Comparison of ENCODE assay signal across 16 cellular contexts in the genomic region with DNA sequence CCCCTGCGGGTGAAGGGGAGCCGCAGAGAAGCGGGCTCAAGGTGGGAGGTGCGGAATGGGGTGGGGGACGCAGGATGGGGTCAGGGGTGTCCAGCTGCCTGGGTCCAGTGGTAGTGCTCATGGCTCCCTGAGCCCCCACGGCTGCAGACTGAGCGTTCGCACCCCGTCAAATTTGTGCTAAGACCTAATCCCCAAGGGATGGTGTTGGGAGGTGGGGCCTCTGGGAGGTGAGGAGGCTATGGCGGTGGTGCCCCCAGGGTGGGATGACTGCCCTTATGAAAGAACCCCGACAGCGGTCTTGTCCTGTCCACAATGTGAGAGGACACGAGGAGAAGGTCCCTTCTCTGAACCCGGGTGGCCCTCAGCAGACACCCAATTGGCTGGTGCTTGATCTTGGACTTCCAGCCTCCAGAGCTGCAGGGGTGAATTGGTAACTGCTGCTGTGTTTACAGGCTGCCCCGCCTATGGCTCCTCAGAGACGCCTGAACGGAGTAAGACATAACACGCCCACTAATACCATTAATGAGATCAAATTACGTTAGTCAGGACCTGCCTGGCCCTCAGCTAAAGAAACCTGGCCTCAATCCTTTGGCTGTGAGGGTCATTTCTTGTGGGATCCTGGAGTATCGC. TPM values are rescaled to one million over a fixed set of nuclear protein-coding genes. Genes with fewer than 3 reads are reported as not detected.
DNase-seq lines count a peak whose midpoint lies in the region; ATAC-seq and TF ChIP-seq lines count a peak whose summit lies in the region.
"Had no signal": no experiment of that assay in that cellular context is flagged by ENCODE, and none has a peak within 500 bp of the region (broad histone marks: within the 10 kb centered on the region; RNA-seq: fewer than 3 reads in every experiment).

No MANE protein-coding gene starts in this region.

- ATAC-seq in esophagus mucosa (peak; percentile 46), HG02885 (IDR thresholded peaks at IDR 0.05; ENCODE audit: poor library complexity, unreplicated experiment) (no peak), HG03457 (IDR thresholded peaks at IDR 0.05; ENCODE audit: unreplicated experiment) (no peak)

- no peak overlapping the region for H3K23ac ChIP-seq in H9 (ENCODE audit: insufficient read length, low read depth, low read length)

- H2BK120ac ChIP-seq in H9 (ENCODE audit: low read depth, low read length, poor library complexity, severe bottlenecking), result no peak overlapping the region

- H3K4me1 Mint-ChIP-seq in H9 (peaks cover 42 to 50% of the 10 kb centered on the region in 2 experiments), osteocyte (ENCODE audit: unreplicated experiment) (peaks cover 45% of the 10 kb centered on the region)
- H3K4me1 Mint-ChIP-seq: activated naive CD4-positive, alpha-beta T cell treated with anti-CD3 and anti-CD28 coated beads, Interleukin-2, amount 50 U/mL, for 24 hours; CD14-positive monocyte had no signal

- H3K27me3 Mint-ChIP-seq in H9 (ENCODE audit: low read depth) (no peaks in the 10 kb centered on the region; the same call in 1 of the 2 replicates), osteocyte (ENCODE audit: unreplicated experiment) (no peaks in the 10 kb centered on the region)

- H3K36me3 Mint-ChIP-seq in H9 (ENCODE audit: insufficient read depth in 1 of 3, low read depth in 3 of 3) (no peaks in the 10 kb centered on the region; a peak in 3 of 7 replicates), osteocyte (ENCODE audit: unreplicated experiment) (peaks cover 10% of the 10 kb centered on the region)
- H3K36me3 Mint-ChIP-seq: activated naive CD4-positive, alpha-beta T cell treated with anti-CD3 and anti-CD28 coated beads, Interleukin-2, amount 50 U/mL, for 24 hours; CD14-positive monocyte had no signal

- H3K23me2 ChIP-seq in H9 (ENCODE audit: insufficient read length, low read depth, low read length, poor library complexity, severe bottlenecking), result no peaks in the 10 kb centered on the region

- no peak overlapping the region for H3K9ac ChIP-seq in H9 (ENCODE audit: extremely low read depth, insufficient read length, low read length)

- no peaks in the 10 kb centered on the region for H3K9me3 Mint-ChIP-seq in H9
- H3K9me3 Mint-ChIP-seq in osteocyte (ENCODE audit: unreplicated experiment), result no peaks in the 10 kb centered on the region
- H3K9me3 Mint-ChIP-seq: activated naive CD4-positive, alpha-beta T cell treated with anti-CD3 and anti-CD28 coated beads, Interleukin-2, amount 50 U/mL, for 24 hours had no signal

- DNase-seq in H9 (peak; percentile 70), NCI-H510A (lab: John Stamatoyannopoulos, UW) (peak; percentile 25), osteocyte (ENCODE audit: extremely low spot score, unreplicated experiment) (no peak), NCI-H128 (lab: John Stamatoyannopoulos, UW; ENCODE audit: unreplicated experiment) (no peak), substantia nigra (lab: John Stamatoyannopoulos, UW) (no peak)
- DNase-seq: erythroblast; GOT3; NCI-H1092; SHP77; stimulated activated CD4-positive, alpha-beta T cell treated with anti-CD3 and anti-CD28 coated beads, Interleukin-2, amount 100 ng/mL, for 24 hours; stimulated activated naive CD4-positive, alpha-beta T cell had no signal

- H3K4ac ChIP-seq in H9 (ENCODE audit: low read depth, low read length), result no peak overlapping the region

- H3K4me2 ChIP-seq in H9 (ENCODE audit: insufficient read depth, insufficient read length, low read length), result no peak overlapping the region

- WGBS in H9 (ENCODE audit: extremely low coverage, insufficient read length, low lambda C conversion rate), result no CpG with 5 or more reads among the region's 20 CpGs

- peaks cover 3% of the 10 kb centered on the region; the same call in 1 of the 2 replicates for H3K79me2 ChIP-seq in H9 (ENCODE audit: insufficient read depth, low read length)

- H3K27ac Mint-ChIP-seq in H9 (peak overlapping the region in 2 of 3 experiments; percentile 62 to 67; a peak in 3 of 7 replicates), osteocyte (ENCODE audit: unreplicated experiment) (peak overlapping the region; percentile 71)
- H3K27ac Mint-ChIP-seq: activated naive CD4-positive, alpha-beta T cell treated with anti-CD3 and anti-CD28 coated beads, Interleukin-2, amount 50 U/mL, for 24 hours had no signal

- no peak overlapping the region for H2BK12ac ChIP-seq in H9 (ENCODE audit: insufficient read length, low read depth, low read length)

- no peak overlapping the region for H3K18ac ChIP-seq in H9 (ENCODE audit: insufficient read length, low read depth, low read length)

- no peak overlapping the region for H4K91ac ChIP-seq in H9 (ENCODE audit: insufficient read length, low read depth, low read length)

- H2BK5ac ChIP-seq in H9 (ENCODE audit: insufficient read length, low read length), result no peak overlapping the region

- no peak for TF ChIP-seq CTCF in H9 (conservative IDR thresholded peaks at IDR 0.05)
- TF ChIP-seq CTCF in osteocyte (IDR thresholded peaks at IDR 0.05), result no peak

- no peaks in the 10 kb centered on the region for H3K79me1 ChIP-seq in H9 (ENCODE audit: insufficient read depth, low read depth, low read length, poor library complexity, severe bottlenecking)

- H2AK5ac ChIP-seq in H9 (ENCODE audit: insufficient read length, low read length), result no peak overlapping the region

- no peak overlapping the region for H3K27ac ChIP-seq in H9 (ENCODE audit: insufficient read length, low read depth, low read length)
- no peak overlapping the region for H3K27ac ChIP-seq in substantia nigra (ENCODE audit: low read depth, low read length, poor library complexity, severe bottlenecking)

- peaks cover 2% of the 10 kb centered on the region; the same call in 1 of the 2 replicates for H3K4me1 ChIP-seq in H9 (ENCODE audit: insufficient read depth, low read length)

- no peak overlapping the region for H3K14ac ChIP-seq in H9 (ENCODE audit: insufficient read depth, low read length)

- no peak overlapping the region for H2BK15ac ChIP-seq in H9 (ENCODE audit: low read depth, low read length)

- H2AFZ ChIP-seq in H9 (ENCODE audit: low read length), result no peak overlapping the region

- H4K5ac ChIP-seq in H9 (ENCODE audit: insufficient read length, low read depth, low read length), result no peak overlapping the region

- no peak overlapping the region for H3K56ac ChIP-seq in H9 (ENCODE audit: insufficient read length, low read depth, low read length)

- H3K27me3 ChIP-seq in H9 (ENCODE audit: insufficient read depth, low read length), result no peaks in the 10 kb centered on the region

- no peak overlapping the region for H4K8ac ChIP-seq in H9 (replicated peaks; ENCODE audit: insufficient read length, low read depth, low read length)

- peaks cover 7% of the 10 kb centered on the region for H4K20me1 ChIP-seq in H9 (ENCODE audit: control insufficient read depth, insufficient read depth, insufficient read length)

- H3K4me3 Mint-ChIP-seq in H9 (no peak overlapping the region; a peak in 1 of 5 replicates), osteocyte (ENCODE audit: unreplicated experiment) (no peak overlapping the region)
- H3K4me3 Mint-ChIP-seq: activated naive CD4-positive, alpha-beta T cell treated with anti-CD3 and anti-CD28 coated beads, Interleukin-2, amount 50 U/mL, for 24 hours; CD14-positive monocyte had no signal

- H3T11ph ChIP-seq in H9 (ENCODE audit: low read length), result no peak overlapping the region

- no peak overlapping the region for H2BK20ac ChIP-seq in H9 (ENCODE audit: low read depth, low read length, poor library complexity, severe bottlenecking)

- no peaks in the 10 kb centered on the region for H3K9me3 ChIP-seq in H9 (ENCODE audit: control insufficient read depth, low read depth, low read length)

RNA-seq across cellular contexts. Expression of a gene that starts 42.6 kb away (rescaled TPM):
- 140 and 146 TPM in 2 replicates for total RNA-seq in H9 (2021)
- total RNA-seq in esophagus mucosa, result 7.1 TPM
- 459 and 488 TPM in 2 replicates for total RNA-seq in osteocyte

Comparison
In these comparisons a context has a peak if more than half of its experiments do, and no peak if none do; other contexts are left out.
1. DNase-seq: peak in H9 (single experiment) and NCI-H510A (single experiment); none in osteocyte (single experiment), NCI-H128 (single experiment) and substantia nigra (0 of 49).
2. RNA of a gene that starts 42.6 kb away (total RNA-seq): 459 to 488 TPM in osteocyte and 140 to 146 TPM in H9; 7.1 TPM in esophagus mucosa (single experiment); every median in the first group is over 10 times any median in the second.